25 cellular contexts compared by ENCODE assay signal in the genomic region with DNA sequence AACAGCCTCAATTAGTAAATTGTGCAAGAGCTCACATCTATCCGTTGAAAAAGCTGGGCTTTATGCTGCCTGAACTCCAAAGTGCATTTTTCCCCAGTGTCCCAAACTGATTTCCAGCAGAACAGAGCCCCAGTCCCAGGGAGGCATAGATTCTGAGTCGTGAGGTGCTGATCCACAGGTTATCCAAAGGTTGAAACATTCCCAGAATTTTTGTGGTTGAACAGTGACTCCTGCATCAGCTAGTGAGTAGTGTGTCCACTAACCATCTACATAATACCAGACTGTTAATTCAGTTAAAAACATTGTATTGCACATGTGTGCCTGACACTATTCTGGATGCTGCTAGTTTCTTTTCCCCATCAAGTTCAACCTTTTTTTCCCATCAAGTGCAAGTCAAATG.
DNase-seq lines count a peak whose midpoint lies in the region; ATAC-seq, FAIRE-seq and TF ChIP-seq lines count a peak whose summit lies in the region.
"Had no signal": no experiment of that assay in that cellular context is flagged by ENCODE, and none has a peak within 500 bp of the region (broad histone marks: within the 10 kb centered on the region; RNA-seq: fewer than 3 reads in every experiment).

No MANE protein-coding gene starts in this region.

- no peaks in the 10 kb centered on the region for H3K9me2 ChIP-seq in OCI-LY7 (ENCODE audit: insufficient read depth, low read length)

- no peak for FAIRE-seq in urothelium cell line (lab: Jason Lieb, UNC)
- FAIRE-seq in kidney (lab: Jason Lieb, UNC): no peak
- FAIRE-seq: GM12891 had no signal

- H3K9ac ChIP-seq in kidney (ENCODE audit: low read length in 2 of 2): no peak overlapping the region

- BruUV-seq in OCI-LY7 (replicated peaks; lab: Mats Ljungman, UMichigan): no TSS peak

- DNase-seq in M059J (ENCODE audit: low read depth): peak; percentile 53
- DNase-seq in RWPE2 (ENCODE audit: low spot score): no peak
- DNase-seq in epithelial cell of esophagus (ENCODE audit: low read depth): peak; percentile 60
- peak; percentile 44 for DNase-seq in urothelium cell line (ENCODE audit: low spot score)
- no peak for DNase-seq in erythroblast (lab: John Stamatoyannopoulos, UW)
- DNase-seq in kidney: no peak
- DNase-seq in OCI-LY7 (ENCODE audit: low spot score): no peak
- DNase-seq: C1 segment of cervical spinal cord; CD4-positive, alpha-beta memory T cell; COR-L47; DMS79; GF-D8; GOT3; HCEC 1CT; NCI-H1092; NCI-H1436; NCI-H187; NCI-H2081 treated with DMSO at 0.1 percent for 48 hours; NCI-H2171; NCI-H345; NCI-H510A treated with DMSO at 0.1 percent for 48 hours; PC-3; SHP77 had no signal

- H3K4me1 ChIP-seq in RWPE2 (ENCODE audit: insufficient read depth, poor library complexity, severe bottlenecking) (peaks cover 27% of the 10 kb centered on the region), kidney (ENCODE audit: control insufficient read depth in 1 of 2, insufficient read depth in 1 of 2, low read depth in 1 of 2, low read length in 2 of 2) (no peaks in the 10 kb centered on the region), OCI-LY7 (ENCODE audit: insufficient read depth, low read length, poor library complexity, severe bottlenecking) (no peaks in the 10 kb centered on the region)

- H2AFZ ChIP-seq in OCI-LY7 (ENCODE audit: low read length): no peak overlapping the region

- no peak overlapping the region for H3K4me2 ChIP-seq in OCI-LY7 (ENCODE audit: low read length)

- intact Hi-C loops in kidney (cut with DNase I): no loop called here
- intact Hi-C loops in OCI-LY7 (cut with micrococcal nuclease; ENCODE audit: unreplicated experiment): no loop called here

- TF ChIP-seq CTCF in RWPE2 (IDR thresholded peaks at IDR 0.05; ENCODE audit: poor library complexity, severe bottlenecking) (no peak), epithelial cell of esophagus (IDR thresholded peaks at IDR 0.05; ENCODE audit: insufficient read depth, low read depth, low read length, missing control alignments) (no peak), kidney (IDR thresholded peaks at IDR 0.05; ENCODE audit: borderline replicate concordance, extremely low read depth, insufficient read depth) (no peak), OCI-LY7 (conservative IDR thresholded peaks at IDR 0.05; ENCODE audit: low read length) (no peak)

- POLR2A ChIA-PET in OCI-LY7 (lab: Charles Lee): interaction anchor here (0.5 kb wide), 1 partner anchor 167 kb away, joined by 3 read pairs; no protein-coding TSS in a partner anchor

- H3K4me3 ChIP-seq in RWPE2 (ENCODE audit: severe bottlenecking) (no peak overlapping the region), epithelial cell of esophagus (ENCODE audit: low read length) (no peak overlapping the region), kidney (ENCODE audit: low read length in 2 of 2) (no peak overlapping the region), OCI-LY7 (ENCODE audit: low read depth, low read length, poor library complexity, severe bottlenecking) (no peak overlapping the region)

- no peaks in the 10 kb centered on the region for H4K20me1 ChIP-seq in OCI-LY7 (ENCODE audit: insufficient read depth, low read length)

- peak; percentile 87 for ATAC-seq in RWPE2 (ENCODE audit: low read depth)
- ATAC-seq: PC-3 had no signal

- CTCF ChIA-PET in OCI-LY7 (lab: Charles Lee; ENCODE audit: unreplicated experiment): no interaction called here

- no peaks in the 10 kb centered on the region for H3K79me2 ChIP-seq in OCI-LY7 (ENCODE audit: insufficient read depth, low read depth, low read length)

- H3K9me3 ChIP-seq in RWPE2 (ENCODE audit: severe bottlenecking) (no peaks in the 10 kb centered on the region), kidney (ENCODE audit: control insufficient read depth in 1 of 2, low read length in 2 of 2) (no peaks in the 10 kb centered on the region), OCI-LY7 (ENCODE audit: low read length) (no peaks in the 10 kb centered on the region)

- no peaks in the 10 kb centered on the region for H3K27me3 ChIP-seq in RWPE2 (ENCODE audit: insufficient read depth, poor library complexity, severe bottlenecking)

- H3K36me3 ChIP-seq in RWPE2 (ENCODE audit: low read depth) (no peaks in the 10 kb centered on the region), kidney (ENCODE audit: control insufficient read depth in 1 of 2, insufficient read depth in 2 of 2, low read length in 2 of 2) (no peaks in the 10 kb centered on the region), OCI-LY7 (ENCODE audit: insufficient read depth, low read length) (no peaks in the 10 kb centered on the region)

- no peak for TF ChIP-seq POLR2A in erythroblast (IDR thresholded peaks at IDR 0.05; ENCODE audit: low read length)

- H3K27ac ChIP-seq in RWPE2 (ENCODE audit: poor library complexity, severe bottlenecking) (peak overlapping the region; percentile 52), kidney (ENCODE audit: low read depth in 2 of 2, low read length in 2 of 2) (no peak overlapping the region), OCI-LY7 (ENCODE audit: low read depth, low read length, poor library complexity, severe bottlenecking) (no peak overlapping the region)
- H3K27ac ChIP-seq: HL-60 had no signal

Comparison
In these comparisons a context has a peak if more than half of its experiments do, and no peak if none do; other contexts are left out.
1. DNase-seq: peak in M059J (single experiment), epithelial cell of esophagus (single experiment) and urothelium cell line (single experiment); none in RWPE2 (single experiment), erythroblast (0 of 2), kidney (single experiment) and OCI-LY7 (single experiment).